ENCODE assay signal across 1 cellular context in the genomic region with DNA sequence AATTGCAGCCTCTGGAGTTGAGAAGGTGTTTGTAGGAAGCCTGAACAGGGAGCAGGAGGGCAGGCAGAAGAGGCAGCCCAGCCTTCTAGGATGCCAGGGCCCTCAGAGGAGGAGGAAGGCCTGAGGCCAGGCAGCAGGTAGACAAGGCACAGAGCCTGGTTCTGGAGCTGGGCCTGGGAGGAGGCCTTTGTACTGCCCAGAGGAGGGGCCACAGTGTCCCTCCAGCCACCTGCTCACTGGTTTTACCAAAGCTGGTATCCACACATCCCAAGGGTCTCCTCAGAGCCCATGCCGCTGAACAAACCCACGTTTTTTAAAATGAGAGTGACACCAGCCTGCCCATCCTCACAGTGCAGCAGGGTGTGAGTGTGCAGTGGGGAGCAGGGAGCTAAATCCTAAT.
TF ChIP-seq lines count a peak whose summit lies in the region.

No MANE protein-coding gene starts in this region.

TF ChIP-seq in GM23338, 12 proteins besides CTCF, POLR2A, EP300 and RAD21 (continued from another document):
- TF ChIP-seq, protein P1, sequence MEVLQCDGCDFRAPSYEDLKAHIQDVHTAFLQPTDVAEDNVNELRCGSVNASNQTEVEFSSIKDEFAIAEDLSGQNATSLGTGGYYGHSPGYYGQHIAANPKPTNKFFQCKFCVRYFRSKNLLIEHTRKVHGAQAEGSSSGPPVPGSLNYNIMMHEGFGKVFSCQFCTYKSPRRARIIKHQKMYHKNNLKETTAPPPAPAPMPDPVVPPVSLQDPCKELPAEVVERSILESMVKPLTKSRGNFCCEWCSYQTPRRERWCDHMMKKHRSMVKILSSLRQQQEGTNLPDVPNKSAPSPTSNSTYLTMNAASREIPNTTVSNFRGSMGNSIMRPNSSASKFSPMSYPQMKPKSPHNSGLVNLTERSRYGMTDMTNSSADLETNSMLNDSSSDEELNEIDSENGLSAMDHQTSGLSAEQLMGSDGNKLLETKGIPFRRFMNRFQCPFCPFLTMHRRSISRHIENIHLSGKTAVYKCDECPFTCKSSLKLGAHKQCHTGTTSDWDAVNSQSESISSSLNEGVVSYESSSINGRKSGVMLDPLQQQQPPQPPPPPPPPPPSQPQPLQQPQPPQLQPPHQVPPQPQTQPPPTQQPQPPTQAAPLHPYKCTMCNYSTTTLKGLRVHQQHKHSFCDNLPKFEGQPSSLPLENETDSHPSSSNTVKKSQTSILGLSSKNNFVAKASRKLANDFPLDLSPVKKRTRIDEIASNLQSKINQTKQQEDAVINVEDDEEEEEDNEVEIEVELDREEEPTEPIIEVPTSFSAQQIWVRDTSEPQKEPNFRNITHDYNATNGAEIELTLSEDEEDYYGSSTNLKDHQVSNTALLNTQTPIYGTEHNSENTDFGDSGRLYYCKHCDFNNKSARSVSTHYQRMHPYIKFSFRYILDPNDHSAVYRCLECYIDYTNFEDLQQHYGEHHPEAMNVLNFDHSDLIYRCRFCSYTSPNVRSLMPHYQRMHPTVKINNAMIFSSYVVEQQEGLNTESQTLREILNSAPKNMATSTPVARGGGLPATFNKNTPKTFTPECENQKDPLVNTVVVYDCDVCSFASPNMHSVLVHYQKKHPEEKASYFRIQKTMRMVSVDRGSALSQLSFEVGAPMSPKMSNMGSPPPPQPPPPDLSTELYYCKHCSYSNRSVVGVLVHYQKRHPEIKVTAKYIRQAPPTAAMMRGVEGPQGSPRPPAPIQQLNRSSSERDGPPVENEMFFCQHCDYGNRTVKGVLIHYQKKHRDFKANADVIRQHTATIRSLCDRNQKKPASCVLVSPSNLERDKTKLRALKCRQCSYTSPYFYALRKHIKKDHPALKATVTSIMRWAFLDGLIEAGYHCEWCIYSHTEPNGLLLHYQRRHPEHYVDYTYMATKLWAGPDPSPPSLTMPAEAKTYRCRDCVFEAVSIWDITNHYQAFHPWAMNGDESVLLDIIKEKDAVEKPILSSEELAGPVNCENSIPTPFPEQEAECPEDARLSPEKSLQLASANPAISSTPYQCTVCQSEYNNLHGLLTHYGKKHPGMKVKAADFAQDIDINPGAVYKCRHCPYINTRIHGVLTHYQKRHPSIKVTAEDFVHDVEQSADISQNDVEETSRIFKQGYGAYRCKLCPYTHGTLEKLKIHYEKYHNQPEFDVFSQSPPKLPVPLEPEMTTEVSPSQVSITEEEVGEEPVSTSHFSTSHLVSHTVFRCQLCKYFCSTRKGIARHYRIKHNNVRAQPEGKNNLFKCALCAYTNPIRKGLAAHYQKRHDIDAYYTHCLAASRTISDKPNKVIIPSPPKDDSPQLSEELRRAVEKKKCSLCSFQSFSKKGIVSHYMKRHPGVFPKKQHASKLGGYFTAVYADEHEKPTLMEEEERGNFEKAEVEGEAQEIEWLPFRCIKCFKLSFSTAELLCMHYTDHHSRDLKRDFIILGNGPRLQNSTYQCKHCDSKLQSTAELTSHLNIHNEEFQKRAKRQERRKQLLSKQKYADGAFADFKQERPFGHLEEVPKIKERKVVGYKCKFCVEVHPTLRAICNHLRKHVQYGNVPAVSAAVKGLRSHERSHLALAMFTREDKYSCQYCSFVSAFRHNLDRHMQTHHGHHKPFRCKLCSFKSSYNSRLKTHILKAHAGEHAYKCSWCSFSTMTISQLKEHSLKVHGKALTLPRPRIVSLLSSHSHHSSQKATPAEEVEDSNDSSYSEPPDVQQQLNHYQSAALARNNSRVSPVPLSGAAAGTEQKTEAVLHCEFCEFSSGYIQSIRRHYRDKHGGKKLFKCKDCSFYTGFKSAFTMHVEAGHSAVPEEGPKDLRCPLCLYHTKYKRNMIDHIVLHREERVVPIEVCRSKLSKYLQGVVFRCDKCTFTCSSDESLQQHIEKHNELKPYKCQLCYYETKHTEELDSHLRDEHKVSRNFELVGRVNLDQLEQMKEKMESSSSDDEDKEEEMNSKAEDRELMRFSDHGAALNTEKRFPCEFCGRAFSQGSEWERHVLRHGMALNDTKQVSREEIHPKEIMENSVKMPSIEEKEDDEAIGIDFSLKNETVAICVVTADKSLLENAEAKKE (CRISPR knock-in tag; IDR thresholded peaks at IDR 0.05): no peak
- no peak for TF ChIP-seq NANOG (IDR thresholded peaks at IDR 0.05; ENCODE audit: borderline replicate concordance)
- TF ChIP-seq EZH2 (IDR thresholded peaks at IDR 0.05; ENCODE audit: low read depth, unreplicated experiment): no peak
- TF ChIP-seq ZNF331 (CRISPR knock-in tag; IDR thresholded peaks at IDR 0.05; ENCODE audit: low read depth): no peak
- TF ChIP-seq STAT1 (IDR thresholded peaks at IDR 0.05; ENCODE audit: unreplicated experiment): no peak
- TF ChIP-seq CREB1 (CRISPR knock-in tag; IDR thresholded peaks at IDR 0.05; ENCODE audit: low read depth): no peak
- TF ChIP-seq, protein P2, sequence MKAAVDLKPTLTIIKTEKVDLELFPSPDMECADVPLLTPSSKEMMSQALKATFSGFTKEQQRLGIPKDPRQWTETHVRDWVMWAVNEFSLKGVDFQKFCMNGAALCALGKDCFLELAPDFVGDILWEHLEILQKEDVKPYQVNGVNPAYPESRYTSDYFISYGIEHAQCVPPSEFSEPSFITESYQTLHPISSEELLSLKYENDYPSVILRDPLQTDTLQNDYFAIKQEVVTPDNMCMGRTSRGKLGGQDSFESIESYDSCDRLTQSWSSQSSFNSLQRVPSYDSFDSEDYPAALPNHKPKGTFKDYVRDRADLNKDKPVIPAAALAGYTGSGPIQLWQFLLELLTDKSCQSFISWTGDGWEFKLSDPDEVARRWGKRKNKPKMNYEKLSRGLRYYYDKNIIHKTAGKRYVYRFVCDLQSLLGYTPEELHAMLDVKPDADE (IDR thresholded peaks at IDR 0.05): no peak
TF ChIP-seq in GM23338: peak in this region for 0.
